32 cellular contexts compared by ENCODE assay signal in genomic region chr2:16346671-16347070, GRCh38.
DNase-seq lines count a peak whose midpoint lies in the region; ATAC-seq and TF ChIP-seq lines count a peak whose summit lies in the region.
"Had no signal": no experiment of that assay in that cellular context is flagged by ENCODE, and none has a peak within 500 bp of the region (broad histone marks: within the 10 kb centered on the region; RNA-seq: fewer than 3 reads in every experiment).

No MANE protein-coding gene starts in this region.

- TF ChIP-seq CTCF in BE2C (IDR thresholded peaks at IDR 0.05; ENCODE audit: low read depth, low read length) = no peak
- TF ChIP-seq CTCF in left lung (IDR thresholded peaks at IDR 0.05) = no peak
- no peak for TF ChIP-seq CTCF in neural progenitor cell (IDR thresholded peaks at IDR 0.05)

- H3K4me1 ChIP-seq in BE2C = no peaks in the 10 kb centered on the region
- H3K4me1 ChIP-seq in left lung = no peaks in the 10 kb centered on the region
- no peaks in the 10 kb centered on the region for H3K4me1 ChIP-seq in neural progenitor cell
- H3K4me1 ChIP-seq: A549; BLaER1; BLaER1 treated with 17β-estradiol and CSF1 and Interleukin-3, amounts not matched to agents 10 nM and 100 nM; Caco-2 had no signal

- H3K27ac ChIP-seq in left lung = no peak overlapping the region
- no peak overlapping the region for H3K27ac ChIP-seq in neural progenitor cell
- H3K27ac ChIP-seq: 22Rv1; A549; BLaER1; BLaER1 treated with 17β-estradiol and CSF1 and Interleukin-3, amounts not matched to agents 10 nM and 100 nM; C4-2B had no signal

- peak; percentile 36 for ATAC-seq in left lung
- ATAC-seq: A549; CD8-positive, alpha-beta T cell had no signal

- no peaks in the 10 kb centered on the region for H3F3A ChIP-seq in neural progenitor cell (ENCODE audit: low read depth)

- H3K4me3 ChIP-seq in BE2C (ENCODE audit: low read depth, low read length) = no peak overlapping the region
- H3K4me3 ChIP-seq in left lung = no peak overlapping the region
- H3K4me3 ChIP-seq in neural progenitor cell = no peak overlapping the region
- H3K4me3 ChIP-seq: A549; BLaER1; BLaER1 treated with 17β-estradiol and CSF1 and Interleukin-3, amounts not matched to agents 10 nM and 100 nM had no signal

- peaks cover 41% of the 10 kb centered on the region for H3K9me3 ChIP-seq in BE2C
- H3K9me3 ChIP-seq in left lung = peaks cover 0 to 8% of the 10 kb centered on the region in 2 donors
- no peaks in the 10 kb centered on the region for H3K9me3 ChIP-seq in neural progenitor cell (ENCODE audit: low read depth)

- H3K9ac ChIP-seq in neural progenitor cell = no peak overlapping the region
- H3K9ac ChIP-seq: BLaER1; BLaER1 treated with 17β-estradiol and CSF1 and Interleukin-3, amounts not matched to agents 10 nM and 100 nM had no signal

- H3K36me3 ChIP-seq in BE2C (no peaks in the 10 kb centered on the region), left lung (no peaks in the 10 kb centered on the region), neural progenitor cell (no peaks in the 10 kb centered on the region)
- H3K36me3 ChIP-seq: BLaER1; BLaER1 treated with 17β-estradiol and CSF1 and Interleukin-3, amounts not matched to agents 10 nM and 100 nM had no signal

- no peaks in the 10 kb centered on the region for H4K20me1 ChIP-seq in neural progenitor cell (ENCODE audit: low read depth)
- H4K20me1 ChIP-seq: BLaER1; BLaER1 treated with 17β-estradiol and CSF1 and Interleukin-3, amounts not matched to agents 10 nM and 100 nM had no signal

- H3K36me3 Mint-ChIP-seq in neural progenitor cell = no peaks in the 10 kb centered on the region
- H3K36me3 Mint-ChIP-seq: CD14-positive monocyte; CD4-positive, alpha-beta memory T cell; CD4-positive, CD25-positive, alpha-beta regulatory T cell; CD8-positive, alpha-beta memory T cell; CD8-positive, alpha-beta T cell had no signal

- peaks cover 8% of the 10 kb centered on the region for H3K27me3 Mint-ChIP-seq in neural progenitor cell (ENCODE audit: insufficient read depth, low read depth)
- H3K27me3 Mint-ChIP-seq: B cell; CD4-positive, alpha-beta memory T cell; CD4-positive, alpha-beta T cell; CD4-positive, CD25-positive, alpha-beta regulatory T cell; CD8-positive, alpha-beta memory T cell had no signal

- H3K4me3 Mint-ChIP-seq in neural progenitor cell = no peak overlapping the region
- H3K4me3 Mint-ChIP-seq: B cell; CD14-positive monocyte; CD4-positive, alpha-beta memory T cell; CD4-positive, alpha-beta T cell; CD4-positive, CD25-positive, alpha-beta regulatory T cell; CD8-positive, alpha-beta memory T cell; CD8-positive, alpha-beta T cell had no signal

- no peak overlapping the region for H2AFZ ChIP-seq in neural progenitor cell (replicated peaks)

- peak; percentile 95 for DNase-seq in BE2C
- DNase-seq in left lung = no peak
- no peak for DNase-seq in neural progenitor cell (ENCODE audit: low spot score)
- no peak for DNase-seq in DMS 273 (lab: John Stamatoyannopoulos, UW; ENCODE audit: unreplicated experiment)
- DNase-seq in foreskin melanocyte = no peak
- DNase-seq in activated CD4-positive, alpha-beta T cell treated with anti-CD3 and anti-CD28 coated beads, Interleukin-2, amount 50 U/mL, for 4 hours = no peak
- DNase-seq: 8988T; ACHN; AML-193; C1 segment of cervical spinal cord; Caco-2; Calu3; CD4-positive, alpha-beta memory T cell; CD4-positive, alpha-beta T cell; CD4-positive, CD25-positive, alpha-beta regulatory T cell; CD8-positive, alpha-beta memory T cell; CD8-positive, alpha-beta T cell; COR-L47; DMS 273 treated with DMSO at 0.1 percent for 48 hours; DMS153; DMS53; DMS79; DMS79 treated with DMSO at 0.1 percent for 48 hours; DND-41; EL had no signal

- no peaks in the 10 kb centered on the region for H3K4me1 Mint-ChIP-seq in neural progenitor cell
- H3K4me1 Mint-ChIP-seq: B cell; CD14-positive monocyte; CD4-positive, alpha-beta memory T cell; CD4-positive, CD25-positive, alpha-beta regulatory T cell; CD8-positive, alpha-beta memory T cell had no signal

- intact Hi-C loops in left lung (cut with DNase I) = no loop called here

- no peaks in the 10 kb centered on the region for H3K79me2 ChIP-seq in neural progenitor cell (ENCODE audit: low read depth)

- H3K9me3 Mint-ChIP-seq in neural progenitor cell = peaks cover 17% of the 10 kb centered on the region

- peak overlapping the region; percentile 36 for H3K27ac Mint-ChIP-seq in neural progenitor cell
- H3K27ac Mint-ChIP-seq: B cell; CD14-positive monocyte; CD4-positive, alpha-beta memory T cell; CD4-positive, alpha-beta T cell; CD4-positive, CD25-positive, alpha-beta regulatory T cell; CD8-positive, alpha-beta T cell had no signal

- peaks cover 45% of the 10 kb centered on the region for H3K27me3 ChIP-seq in BE2C
- H3K27me3 ChIP-seq in left lung = no peaks in the 10 kb centered on the region
- no peaks in the 10 kb centered on the region for H3K27me3 ChIP-seq in neural progenitor cell
- H3K27me3 ChIP-seq: BLaER1; BLaER1 treated with 17β-estradiol and CSF1 and Interleukin-3, amounts not matched to agents 10 nM and 100 nM had no signal

- no peak overlapping the region for H3K4me2 ChIP-seq in neural progenitor cell
- H3K4me2 ChIP-seq: A549; BLaER1; BLaER1 treated with 17β-estradiol and CSF1 and Interleukin-3, amounts not matched to agents 10 nM and 100 nM had no signal
